In the genomic region with DNA sequence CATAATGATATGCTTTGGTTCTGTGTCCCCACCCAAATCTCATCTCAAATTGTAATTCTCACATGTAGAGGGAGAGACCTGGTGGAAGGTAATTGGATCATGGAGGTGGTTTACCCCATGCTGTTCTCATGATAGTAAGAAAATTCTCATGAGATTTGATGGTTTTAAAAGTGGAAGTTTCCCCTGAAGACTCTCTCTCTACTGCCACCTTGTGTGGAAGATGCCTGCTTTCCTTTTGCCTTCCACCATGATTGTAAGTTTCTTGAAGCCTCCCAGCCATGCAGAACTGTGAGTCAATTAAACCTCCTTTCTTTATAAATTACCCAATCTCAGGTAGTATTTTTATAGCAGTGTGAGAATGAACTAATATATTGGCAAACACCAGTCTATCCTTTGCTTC, we compare ENCODE assay signal across 11 cellular contexts.
DNase-seq lines count a peak whose midpoint lies in the region; ATAC-seq and TF ChIP-seq lines count a peak whose summit lies in the region.
"Had no signal": no experiment of that assay in that cellular context is flagged by ENCODE, and none has a peak within 500 bp of the region (broad histone marks: within the 10 kb centered on the region; RNA-seq: fewer than 3 reads in every experiment).

No MANE protein-coding gene starts in this region.

- peak; percentile 6 for DNase-seq in DMS 273 (lab: John Stamatoyannopoulos, UW; ENCODE audit: unreplicated experiment)
- DNase-seq in DMS 273 treated with DMSO at 0.1 percent for 48 hours (lab: John Stamatoyannopoulos, UW) = no peak
- no peak for DNase-seq in astrocyte of the spinal cord (ENCODE audit: low read depth, low spot score)
- DNase-seq in left kidney (ENCODE audit: low read depth, low spot score) = peak; percentile 2
- DNase-seq in NCI-H345 treated with DMSO at 0.1 percent for 48 hours (lab: John Stamatoyannopoulos, UW; ENCODE audit: unreplicated experiment) = no peak
- DNase-seq in NCI-H1436 treated with DMSO at 0.1 percent for 48 hours (lab: John Stamatoyannopoulos, UW) = no peak
- DNase-seq: 8988T; kidney glomerular epithelial cell; stimulated activated CD4-positive, alpha-beta T cell treated with anti-CD3 and anti-CD28 coated beads, Interleukin-15, amount 100 ng/mL, for 24 hours had no signal

- no peak for ATAC-seq in GM19467 (IDR thresholded peaks at IDR 0.05; ENCODE audit: unreplicated experiment)

- TF ChIP-seq CTCF in astrocyte of the spinal cord (IDR thresholded peaks at IDR 0.05; ENCODE audit: low read depth, low read length) = peak; percentile 35

- 0 out of 2 replicates have a peak, but pooled peaks have one; percentile 7 for TF ChIP-seq RAD21 in Ishikawa (IDR thresholded peaks at IDR 0.05; ENCODE audit: low read depth)

- no peak for TF ChIP-seq EP300 in Ishikawa (IDR thresholded peaks at IDR 0.05; ENCODE audit: borderline replicate concordance)

- in situ Hi-C loops in astrocyte of the spinal cord (cut with HindIII; ENCODE audit: low sequenced_read_pairs) = no loop called here

- H3K4me3 ChIP-seq in astrocyte of the spinal cord (ENCODE audit: low read depth, low read length) = no peak overlapping the region

TF ChIP-seq in Ishikawa, 13 proteins besides CTCF, POLR2A, EP300 and RAD21:
- no peak for TF ChIP-seq FOXM1 (IDR thresholded peaks at IDR 0.05; ENCODE audit: borderline replicate concordance, low read depth)
- no peak for TF ChIP-seq MAX (IDR thresholded peaks at IDR 0.05)
- TF ChIP-seq ZBTB7A (IDR thresholded peaks at IDR 0.05; ENCODE audit: low read depth) = no peak
- TF ChIP-seq CEBPB (IDR thresholded peaks at IDR 0.05) = no peak
- no peak for TF ChIP-seq YY1 (IDR thresholded peaks at IDR 0.05; ENCODE audit: low read depth)
- no peak for TF ChIP-seq CREB1 (IDR thresholded peaks at IDR 0.05; ENCODE audit: low read depth)
- TF ChIP-seq, protein P1, sequence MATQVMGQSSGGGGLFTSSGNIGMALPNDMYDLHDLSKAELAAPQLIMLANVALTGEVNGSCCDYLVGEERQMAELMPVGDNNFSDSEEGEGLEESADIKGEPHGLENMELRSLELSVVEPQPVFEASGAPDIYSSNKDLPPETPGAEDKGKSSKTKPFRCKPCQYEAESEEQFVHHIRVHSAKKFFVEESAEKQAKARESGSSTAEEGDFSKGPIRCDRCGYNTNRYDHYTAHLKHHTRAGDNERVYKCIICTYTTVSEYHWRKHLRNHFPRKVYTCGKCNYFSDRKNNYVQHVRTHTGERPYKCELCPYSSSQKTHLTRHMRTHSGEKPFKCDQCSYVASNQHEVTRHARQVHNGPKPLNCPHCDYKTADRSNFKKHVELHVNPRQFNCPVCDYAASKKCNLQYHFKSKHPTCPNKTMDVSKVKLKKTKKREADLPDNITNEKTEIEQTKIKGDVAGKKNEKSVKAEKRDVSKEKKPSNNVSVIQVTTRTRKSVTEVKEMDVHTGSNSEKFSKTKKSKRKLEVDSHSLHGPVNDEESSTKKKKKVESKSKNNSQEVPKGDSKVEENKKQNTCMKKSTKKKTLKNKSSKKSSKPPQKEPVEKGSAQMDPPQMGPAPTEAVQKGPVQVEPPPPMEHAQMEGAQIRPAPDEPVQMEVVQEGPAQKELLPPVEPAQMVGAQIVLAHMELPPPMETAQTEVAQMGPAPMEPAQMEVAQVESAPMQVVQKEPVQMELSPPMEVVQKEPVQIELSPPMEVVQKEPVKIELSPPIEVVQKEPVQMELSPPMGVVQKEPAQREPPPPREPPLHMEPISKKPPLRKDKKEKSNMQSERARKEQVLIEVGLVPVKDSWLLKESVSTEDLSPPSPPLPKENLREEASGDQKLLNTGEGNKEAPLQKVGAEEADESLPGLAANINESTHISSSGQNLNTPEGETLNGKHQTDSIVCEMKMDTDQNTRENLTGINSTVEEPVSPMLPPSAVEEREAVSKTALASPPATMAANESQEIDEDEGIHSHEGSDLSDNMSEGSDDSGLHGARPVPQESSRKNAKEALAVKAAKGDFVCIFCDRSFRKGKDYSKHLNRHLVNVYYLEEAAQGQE (IDR thresholded peaks at IDR 0.05; ENCODE audit: low read depth) = no peak
- TF ChIP-seq TCF12 (IDR thresholded peaks at IDR 0.05; ENCODE audit: low read depth) = no peak
- TF ChIP-seq EGR1 (IDR thresholded peaks at IDR 0.05) = no peak
- TF ChIP-seq USF1 (IDR thresholded peaks at IDR 0.05) = no peak
- no peak for TF ChIP-seq NFIC (IDR thresholded peaks at IDR 0.05)

Comparison
In these comparisons a context has a peak if more than half of its experiments do, and no peak if none do; other contexts are left out.
1. DNase-seq: peak in DMS 273 (single experiment) and left kidney (single experiment); none in DMS 273 treated with DMSO at 0.1 percent for 48 hours (single experiment), astrocyte of the spinal cord (single experiment), NCI-H345 treated with DMSO at 0.1 percent for 48 hours (single experiment) and NCI-H1436 treated with DMSO at 0.1 percent for 48 hours (single experiment).